In the genomic region with DNA sequence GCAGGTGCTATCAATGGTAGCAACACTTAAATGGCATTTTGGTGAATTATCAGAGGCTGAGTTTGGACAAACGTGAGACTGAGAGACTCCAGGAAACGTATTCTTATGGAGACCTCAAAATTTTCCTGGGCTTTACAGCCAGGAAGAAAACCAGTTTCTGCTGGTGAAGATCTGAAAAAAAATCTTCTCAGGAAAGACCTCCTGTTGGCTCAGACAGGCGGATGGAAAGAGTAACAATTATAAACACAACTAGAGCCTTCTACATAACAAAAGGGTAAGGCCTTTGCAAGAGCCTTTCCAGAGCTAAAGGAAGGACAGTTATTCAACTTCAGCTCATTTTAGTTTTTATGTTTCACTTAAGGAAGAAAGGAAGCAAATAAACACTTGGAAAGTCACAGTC, we compare ENCODE assay signal across 28 cellular contexts.
"Had no signal": no experiment of that assay in that cellular context is flagged by ENCODE, and none has a peak within 500 bp of the region (broad histone marks: within the 10 kb centered on the region; RNA-seq: fewer than 3 reads in every experiment).

No MANE protein-coding gene starts in this region.

- H3K9me2 ChIP-seq: SK-N-SH had no signal

- H3K4me3 Mint-ChIP-seq: activated CD4-positive, alpha-beta T cell treated with anti-CD3 and anti-CD28 coated beads for 36 hours; activated CD8-positive, alpha-beta T cell treated with anti-CD3 and anti-CD28 coated beads for 36 hours; activated naive CD8-positive, alpha-beta T cell treated with anti-CD3 and anti-CD28 coated beads, Interleukin-2, amount 10 ng/mL, durations not matched to agents 7 days and 5 days; activated T-cell treated with anti-CD3 and anti-CD28 coated beads, Interleukin-2, amount 50 U/mL, for 72 hours had no signal

- H3K9ac ChIP-seq: SK-N-SH had no signal

- H3K27ac ChIP-seq: adrenal gland, SJCRH30, VCaP had no signal

- H3K27ac Mint-ChIP-seq: activated CD4-positive, alpha-beta T cell treated with anti-CD3 and anti-CD28 coated beads for 36 hours; activated CD8-positive, alpha-beta T cell treated with anti-CD3 and anti-CD28 coated beads for 36 hours; activated naive CD8-positive, alpha-beta T cell treated with anti-CD3 and anti-CD28 coated beads, Interleukin-2, amount 10 ng/mL, durations not matched to agents 7 days and 5 days; activated T-cell treated with anti-CD3 and anti-CD28 coated beads, Interleukin-2, amount 50 U/mL, for 72 hours; activated T-helper 2 cell treated with anti-CD3 and anti-CD28 coated beads, Interferon-gamma antibody, Interleukin-2, Interleukin-4, amounts not matched to agents 10 μg/mL and 5 μg/mL and 100 μg/mL, durations not matched to agents 14 hours and 24 hours and 36 hours had no signal

- H3K36me3 ChIP-seq: adrenal gland, SJCRH30 had no signal

- H3K4me2 ChIP-seq: SK-N-SH had no signal

- ATAC-seq: activated CD4-positive, alpha-beta T cell treated with anti-CD3 and anti-CD28 coated beads for 36 hours; activated CD8-positive, alpha-beta T cell treated with anti-CD3 and anti-CD28 coated beads for 36 hours; activated T-cell treated with anti-CD3 and anti-CD28 coated beads, Interleukin-2, amount 50 U/mL, for 72 hours; K562; Panc1; Right ventricle myocardium inferior had no signal

- H3K4me1 Mint-ChIP-seq: activated CD4-positive, alpha-beta T cell treated with anti-CD3 and anti-CD28 coated beads for 36 hours; activated naive CD8-positive, alpha-beta T cell treated with anti-CD3 and anti-CD28 coated beads, Interleukin-2, amount 10 ng/mL, durations not matched to agents 7 days and 5 days had no signal

- H3K4me1 ChIP-seq: adrenal gland, SJCRH30 had no signal

- H3K4me3 ChIP-seq: adrenal gland, K562, SJCRH30 had no signal

- H3K36me3 Mint-ChIP-seq: activated naive CD8-positive, alpha-beta T cell treated with anti-CD3 and anti-CD28 coated beads, Interleukin-2, amount 10 ng/mL, durations not matched to agents 7 days and 5 days had no signal

- DNase-seq: activated CD4-positive, alpha-beta T cell treated with anti-CD3 and anti-CD28 coated beads for 36 hours; activated CD8-positive, alpha-beta memory T cell treated with anti-CD3 and anti-CD28 coated beads, Interleukin-2, amount 50 U/mL, for 4 hours; activated CD8-positive, alpha-beta T cell treated with anti-CD3 and anti-CD28 coated beads for 36 hours; activated gamma-delta T cell treated with Interleukin-2 at 50 U/mL for 16 hours; activated naive CD4-positive, alpha-beta T cell treated with anti-CD3 and anti-CD28 coated beads, Interleukin-2, amount 50 U/mL, for 16 hours; activated naive CD8-positive, alpha-beta T cell treated with anti-CD3 and anti-CD28 coated beads, Interleukin-2, amount 10 ng/mL, durations not matched to agents 7 days and 5 days; activated T-cell treated with anti-CD3 and anti-CD28 coated beads, Interleukin-2, amount 50 U/mL, for 72 hours; adrenal gland; anterior cingulate cortex; caudate nucleus; Karpas-422; NCI-H1048; NCI-H146; NCI-H187 treated with DMSO at 0.1 percent for 48 hours; NCI-H2081 treated with DMSO at 0.1 percent for 48 hours; NCI-H446 treated with DMSO at 0.1 percent for 48 hours; NCI-H526; NCI-H774; OCI-M1; RPMI8226; SJCRH30; SK-N-SH; T-helper 1 cell had no signal

- H3K27me3 ChIP-seq: adrenal gland, SJCRH30 had no signal

- H3K27me3 Mint-ChIP-seq: activated CD8-positive, alpha-beta T cell treated with anti-CD3 and anti-CD28 coated beads for 36 hours had no signal
